In the genomic region with DNA sequence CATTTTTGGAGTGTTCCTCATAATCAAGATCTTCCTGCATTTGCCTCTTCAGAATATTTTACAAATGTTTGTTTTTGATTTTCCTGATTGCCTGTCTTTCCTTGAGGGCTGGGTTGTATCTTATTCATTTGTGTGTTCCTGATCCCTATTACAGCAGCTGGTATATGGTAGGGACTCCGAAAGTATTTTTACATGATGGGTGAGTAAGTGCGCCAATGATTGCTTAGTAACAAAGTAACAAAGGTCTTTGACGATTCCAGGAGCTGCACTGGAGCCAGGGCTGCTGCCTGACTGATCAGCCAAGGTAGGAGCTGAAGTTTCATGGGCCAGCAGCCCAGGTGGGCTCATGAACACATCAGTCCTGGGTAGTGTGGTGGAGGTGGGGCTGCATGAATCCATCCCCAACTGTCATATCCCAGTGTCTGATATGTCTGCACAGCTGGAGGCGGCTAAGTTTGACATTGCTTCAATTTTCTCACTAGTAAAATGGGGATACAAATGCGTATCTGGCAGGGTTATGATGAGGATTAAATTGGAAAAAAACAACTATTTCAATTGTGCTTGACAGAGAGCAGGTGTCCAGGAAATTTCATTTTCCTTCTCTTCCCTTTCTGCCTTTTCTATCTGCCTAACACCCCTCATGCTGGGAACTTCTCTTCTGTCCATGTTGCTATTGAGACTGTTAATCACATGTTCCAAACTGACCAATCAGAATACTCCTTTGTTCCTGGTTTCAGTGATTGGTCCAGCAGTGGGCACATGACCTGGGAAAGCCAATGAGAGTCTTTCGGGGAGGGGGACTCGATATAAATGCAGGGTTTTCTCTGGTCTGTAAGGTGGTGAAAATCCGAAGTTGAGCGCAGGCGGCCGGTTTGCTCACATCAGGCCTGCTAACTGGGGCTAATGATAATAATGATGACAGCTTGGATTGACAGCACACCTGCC, we compare ENCODE assay signal across 1 cellular context.
TF ChIP-seq lines count a peak whose summit lies in the region.

No MANE protein-coding gene starts in this region.

TF ChIP-seq in IMR-90, 13 proteins besides CTCF, POLR2A, EP300 and RAD21:
- TF ChIP-seq USF2 (IDR thresholded peaks at IDR 0.05; ENCODE audit: low read depth, low read length) (peak; percentile 83), RFX5 (IDR thresholded peaks at IDR 0.05; ENCODE audit: low read depth, low read length) (no peak), MXI1 (IDR thresholded peaks at IDR 0.05; ENCODE audit: borderline replicate concordance, low read depth, low read length) (no peak), CEBPB (IDR thresholded peaks at IDR 0.05; ENCODE audit: low read depth, low read length) (no peak), NFE2L2 (IDR thresholded peaks at IDR 0.05; ENCODE audit: low read depth, low read length) (no peak)
